9 cellular contexts compared by ENCODE assay signal in the genomic region with DNA sequence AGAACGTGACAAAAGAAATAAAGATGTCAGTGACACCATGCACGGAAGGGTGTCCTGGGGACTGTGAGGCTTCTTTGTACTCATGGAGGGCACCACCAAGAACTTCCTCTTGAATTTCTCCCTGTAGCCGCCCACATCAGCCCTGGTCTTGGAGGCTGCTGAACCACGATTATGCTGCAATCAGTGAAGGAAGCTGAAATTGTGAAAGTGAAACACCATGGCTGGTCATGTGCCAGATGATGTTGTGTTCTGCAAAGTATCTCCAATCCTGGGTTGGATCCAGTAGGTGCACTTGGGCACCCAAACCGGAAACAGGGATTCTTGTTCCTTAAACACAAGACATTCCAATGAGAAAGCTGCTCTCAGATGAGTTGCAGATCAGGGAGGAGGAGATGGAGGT.
DNase-seq lines count a peak whose midpoint lies in the region; ATAC-seq and TF ChIP-seq lines count a peak whose summit lies in the region.
"Had no signal": no experiment of that assay in that cellular context is flagged by ENCODE, and none has a peak within 500 bp of the region (broad histone marks: within the 10 kb centered on the region; RNA-seq: fewer than 3 reads in every experiment).

No MANE protein-coding gene starts in this region.

- TF ChIP-seq RAD21 in HCT116 (IDR thresholded peaks at IDR 0.05; ENCODE audit: low read depth): no peak

- H3K27me3 Mint-ChIP-seq in activated CD8-positive, alpha-beta T cell treated with anti-CD3 and anti-CD28 coated beads for 36 hours: peaks cover 10% of the 10 kb centered on the region
- no peaks in the 10 kb centered on the region for H3K27me3 Mint-ChIP-seq in natural killer cell (ENCODE audit: low read depth in 2 of 2)

- no peak overlapping the region for H3K27ac Mint-ChIP-seq in activated CD8-positive, alpha-beta T cell treated with anti-CD3 and anti-CD28 coated beads for 36 hours
- H3K27ac Mint-ChIP-seq in natural killer cell: no peak overlapping the region

- intact Hi-C loops in HCT116 (cut with micrococcal nuclease) (no loop called here), natural killer cell (cut with micrococcal nuclease) (loop anchor here (1.0 kb wide), 1 partner anchor 10 kb away; no protein-coding TSS in a partner anchor)
- intact Hi-C loops in activated CD8-positive, alpha-beta T cell treated with anti-CD3 and anti-CD28 coated beads for 36 hours (cut with micrococcal nuclease): no loop called here

- H3K27ac ChIP-seq in HCT116 (ENCODE audit: low read depth, low read length): no peak overlapping the region

- no peaks in the 10 kb centered on the region for H3K36me3 Mint-ChIP-seq in activated CD8-positive, alpha-beta T cell treated with anti-CD3 and anti-CD28 coated beads for 36 hours (ENCODE audit: low read depth)
- H3K36me3 Mint-ChIP-seq in natural killer cell: no peaks in the 10 kb centered on the region

- no TSS peak for BruUV-seq in HCT116 (replicated peaks; lab: Mats Ljungman, UMichigan)

- no peaks in the 10 kb centered on the region; a peak in 2 of 4 replicates for H3K36me3 ChIP-seq in HCT116 (ENCODE audit: control insufficient read depth in 1 of 2, insufficient read depth in 2 of 2, low read length in 2 of 2)

- no peaks in the 10 kb centered on the region for H4K20me1 ChIP-seq in HCT116 (ENCODE audit: insufficient read depth)

- RAD21 ChIA-PET in HCT116 (lab: Charles Lee; ENCODE audit: low non-redundant PET in 1 of 2, low total read pairs in 2 of 2, uncharacterized antibody in 2 of 2, unreplicated experiment in 2 of 2): no interaction called here

- H3K4me1 ChIP-seq in HCT116 (ENCODE audit: control insufficient read depth in 1 of 2, insufficient read depth in 2 of 2, low read length in 2 of 2): no peaks in the 10 kb centered on the region

- H3K9ac ChIP-seq in HCT116 (ENCODE audit: low read length): no peak overlapping the region

- no peak overlapping the region for H2AFZ ChIP-seq in HCT116 (ENCODE audit: low read depth, low read length, poor library complexity, severe bottlenecking)

- no peaks in the 10 kb centered on the region for H3K4me1 Mint-ChIP-seq in activated CD8-positive, alpha-beta T cell treated with anti-CD3 and anti-CD28 coated beads for 36 hours (ENCODE audit: low read depth)
- peaks cover 2% of the 10 kb centered on the region in 2 donors for H3K4me1 Mint-ChIP-seq in natural killer cell

- H3K4me3 ChIP-seq in GM12865 (ENCODE audit: low read depth, low read length) (no peak overlapping the region), HCT116 (replicated peaks in 1 of 2; ENCODE audit: low read depth in 1 of 2, low read length in 2 of 2) (no peak overlapping the region)

- CTCF ChIA-PET in HCT116 (lab: Charles Lee): no interaction called here
- CTCF ChIA-PET in activated CD8-positive, alpha-beta T cell treated with anti-CD3 and anti-CD28 coated beads for 36 hours (lab: Charles Lee): interaction anchor here (1.0 kb wide), 1 partner anchor 639 kb away, joined by 3 read pairs; no protein-coding TSS in a partner anchor

- H3K27me3 ChIP-seq in HCT116 (ENCODE audit: insufficient read depth, low read length): peaks cover 22% of the 10 kb centered on the region

- TF ChIP-seq CTCF in GM12865 (IDR thresholded peaks at IDR 0.05; ENCODE audit: insufficient read depth, low read depth, low read length, missing control alignments): no peak
- no peak for TF ChIP-seq CTCF in HCT116 (IDR thresholded peaks at IDR 0.05 in 2 of 3, conservative IDR thresholded peaks at IDR 0.05 in 1 of 3; ENCODE audit: borderline replicate concordance in 1 of 3, insufficient read depth in 1 of 3, low read depth in 2 of 3, low read length in 2 of 3)
- TF ChIP-seq CTCF in activated CD8-positive, alpha-beta T cell treated with anti-CD3 and anti-CD28 coated beads for 36 hours (IDR thresholded peaks at IDR 0.05): no peak
- no peak for TF ChIP-seq CTCF in natural killer cell (IDR thresholded peaks at IDR 0.05)

- H3K79me2 ChIP-seq in HCT116 (ENCODE audit: insufficient read depth, low read length): no peaks in the 10 kb centered on the region

- H3K9me3 ChIP-seq in HCT116 (ENCODE audit: control insufficient read depth in 1 of 2, insufficient read depth in 1 of 2, low read depth in 1 of 2, low read length in 2 of 2): peaks cover 20 to 41% of the 10 kb centered on the region in 2 experiments

- H3K9me2 ChIP-seq in HCT116 (ENCODE audit: insufficient read depth): no peaks in the 10 kb centered on the region

- no peaks in the 10 kb centered on the region for H3K9me3 Mint-ChIP-seq in activated CD8-positive, alpha-beta T cell treated with anti-CD3 and anti-CD28 coated beads for 36 hours
- H3K9me3 Mint-ChIP-seq in natural killer cell: no peaks in the 10 kb centered on the region

- DNase-seq in GM12865 (ENCODE audit: low read depth): peak; percentile 37
- DNase-seq in HCT116 (ENCODE audit: low read depth, low spot score): no peak
- DNase-seq in activated CD8-positive, alpha-beta T cell treated with anti-CD3 and anti-CD28 coated beads for 36 hours: peak; percentile 56
- peak; percentile 46 for DNase-seq in natural killer cell
- no peak for DNase-seq in DMS153 (lab: John Stamatoyannopoulos, UW)
- DNase-seq: KG1 had no signal

- POLR2A ChIA-PET in HCT116 (lab: Charles Lee): no interaction called here
- POLR2A ChIA-PET in activated CD8-positive, alpha-beta T cell treated with anti-CD3 and anti-CD28 coated beads for 36 hours (lab: Charles Lee): no interaction called here

- H3K4me3 Mint-ChIP-seq in activated CD8-positive, alpha-beta T cell treated with anti-CD3 and anti-CD28 coated beads for 36 hours: no peak overlapping the region
- H3K4me3 Mint-ChIP-seq in natural killer cell: no peak overlapping the region

- H3K4me2 ChIP-seq in HCT116 (ENCODE audit: low read length): no peak overlapping the region

- TF ChIP-seq POLR2A in HCT116 (IDR thresholded peaks at IDR 0.05; ENCODE audit: borderline replicate concordance, extremely low read depth, insufficient read depth, insufficient read length): no peak

- no peak for ATAC-seq in HCT116
- peak; percentile 60 for ATAC-seq in activated CD8-positive, alpha-beta T cell treated with anti-CD3 and anti-CD28 coated beads for 36 hours
- peak; percentile 52 to 92 (median 90) for ATAC-seq in natural killer cell
- ATAC-seq in HG02852 (IDR thresholded peaks at IDR 0.05; ENCODE audit: unreplicated experiment): no peak
- no peak for ATAC-seq in GM19452 (IDR thresholded peaks at IDR 0.05; ENCODE audit: unreplicated experiment)
- ATAC-seq in GM21360 (IDR thresholded peaks at IDR 0.05; ENCODE audit: unreplicated experiment): no peak

TF ChIP-seq in HCT116, 20 proteins besides CTCF, POLR2A, EP300 and RAD21:
- 0 out of 2 replicates have a peak, but pooled peaks have one; percentile 23 for TF ChIP-seq ZFX (IDR thresholded peaks at IDR 0.05)
- TF ChIP-seq, protein P1, sequence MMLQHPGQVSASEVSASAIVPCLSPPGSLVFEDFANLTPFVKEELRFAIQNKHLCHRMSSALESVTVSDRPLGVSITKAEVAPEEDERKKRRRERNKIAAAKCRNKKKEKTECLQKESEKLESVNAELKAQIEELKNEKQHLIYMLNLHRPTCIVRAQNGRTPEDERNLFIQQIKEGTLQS (IDR thresholded peaks at IDR 0.05): no peak

Comparison
In these comparisons a context has a peak if more than half of its experiments do, and no peak if none do; other contexts are left out.
1. DNase-seq: peak in GM12865 (single experiment), activated CD8-positive, alpha-beta T cell treated with anti-CD3 and anti-CD28 coated beads for 36 hours (single experiment) and natural killer cell (single experiment); none in HCT116 (single experiment) and DMS153 (single experiment).
2. ATAC-seq: peak in activated CD8-positive, alpha-beta T cell treated with anti-CD3 and anti-CD28 coated beads for 36 hours (single experiment) and natural killer cell (3 of 3); none in HCT116 (single experiment), HG02852 (single experiment), GM19452 (single experiment) and GM21360 (single experiment).